In the genomic region with DNA sequence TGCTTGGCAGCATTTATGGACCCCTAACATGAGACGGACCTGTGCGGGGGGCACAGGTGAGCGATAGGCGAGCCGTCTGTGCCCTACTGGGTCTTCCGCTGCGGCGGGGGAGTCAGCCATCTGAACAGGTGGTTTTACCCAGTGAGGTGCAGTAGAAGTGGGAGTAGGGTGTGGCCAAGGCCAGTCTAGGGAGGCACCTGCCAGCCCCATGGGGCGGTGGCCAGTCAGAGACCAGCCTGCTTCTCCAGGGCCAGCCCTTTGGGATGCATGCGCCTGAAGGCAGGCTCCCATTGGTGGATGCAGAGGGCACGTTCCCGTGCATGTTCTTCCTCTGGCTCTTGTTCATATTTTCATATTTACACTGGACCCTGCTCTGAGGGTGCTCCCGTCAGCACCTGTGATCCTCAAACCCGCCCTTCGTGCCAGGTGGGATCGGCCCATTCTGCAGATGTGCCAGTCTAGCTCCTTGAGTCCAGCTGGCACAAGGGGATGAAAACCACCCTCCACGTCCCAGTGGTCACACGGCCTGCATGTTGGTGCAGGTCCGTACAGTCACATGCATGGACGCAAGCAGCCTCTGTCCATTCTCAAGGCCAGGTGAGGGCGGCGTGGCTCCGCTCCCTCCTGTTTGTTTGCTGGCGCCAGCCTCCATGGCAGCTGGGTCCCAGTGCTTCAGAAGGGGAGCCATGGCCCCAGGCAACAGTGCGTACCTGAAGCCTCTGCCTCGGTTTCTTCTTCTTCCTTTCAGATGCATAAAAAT, we compare ENCODE assay signal across 1 cellular context.
TF ChIP-seq lines count a peak whose summit lies in the region.

No MANE protein-coding gene starts in this region.

TF ChIP-seq in H1, 55 proteins besides CTCF, POLR2A, EP300 and RAD21:
- TF ChIP-seq SUZ12 (IDR thresholded peaks at IDR 0.05; ENCODE audit: low read length) (no peak), GABPA (IDR thresholded peaks at IDR 0.05; ENCODE audit: borderline replicate concordance, insufficient read depth, low read length) (no peak), POLR2AphosphoS5 (IDR thresholded peaks at IDR 0.05; ENCODE audit: low read depth, low read length) (no peak), TBP (IDR thresholded peaks at IDR 0.05; ENCODE audit: low read depth, low read length) (no peak), RBBP5 (IDR thresholded peaks at IDR 0.05; ENCODE audit: borderline replicate concordance, low read depth, low read length) (no peak), CEBPB (IDR thresholded peaks at IDR 0.05; ENCODE audit: low read depth, low read length) (no peak), GTF2F1 (IDR thresholded peaks at IDR 0.05; ENCODE audit: borderline replicate concordance, low read depth, low read length) (no peak), JUN (IDR thresholded peaks at IDR 0.05; ENCODE audit: low read depth, low read length) (no peak), TAF1 (IDR thresholded peaks at IDR 0.05; ENCODE audit: low read depth, low read length) (no peak), HDAC2 (IDR thresholded peaks at IDR 0.05; ENCODE audit: borderline replicate concordance in 1 of 2, low read depth in 2 of 2, low read length in 2 of 2) (no peak), TCF12 (IDR thresholded peaks at IDR 0.05; ENCODE audit: low read depth, low read length) (no peak), SP4 (IDR thresholded peaks at IDR 0.05; ENCODE audit: low read length) (no peak), JUND (IDR thresholded peaks at IDR 0.05; ENCODE audit: low read length) (no peak)
- TF ChIP-seq, protein P1, sequence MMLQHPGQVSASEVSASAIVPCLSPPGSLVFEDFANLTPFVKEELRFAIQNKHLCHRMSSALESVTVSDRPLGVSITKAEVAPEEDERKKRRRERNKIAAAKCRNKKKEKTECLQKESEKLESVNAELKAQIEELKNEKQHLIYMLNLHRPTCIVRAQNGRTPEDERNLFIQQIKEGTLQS (IDR thresholded peaks at IDR 0.05; ENCODE audit: insufficient read depth, low read depth, low read length) = no peak
